In the genomic region with DNA sequence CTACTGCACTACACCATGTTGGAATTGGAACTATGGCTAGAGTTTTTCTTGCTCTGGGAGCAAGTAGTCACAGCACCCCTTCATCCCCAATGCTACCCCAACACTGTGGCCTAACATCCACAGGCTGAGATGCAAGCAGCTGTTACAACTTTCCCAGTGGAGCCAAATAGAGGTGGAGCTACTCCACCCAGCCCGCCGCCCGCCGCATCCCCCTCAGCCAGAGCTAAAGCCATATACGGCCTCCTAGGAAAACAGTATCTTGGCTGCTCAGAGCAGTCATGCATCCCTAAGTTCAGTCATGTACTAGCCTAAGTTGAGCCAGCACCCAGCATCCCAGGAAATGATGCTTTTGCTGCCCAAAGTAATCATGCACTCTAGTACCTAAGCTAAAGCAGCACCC, we compare ENCODE assay signal across 7 cellular contexts. TPM values are rescaled to one million over a fixed set of nuclear protein-coding genes. Genes with fewer than 3 reads are reported as not detected.
"Had no signal": no experiment of that assay in that cellular context is flagged by ENCODE, and none has a peak within 500 bp of the region (broad histone marks: within the 10 kb centered on the region; RNA-seq: fewer than 3 reads in every experiment).

No MANE protein-coding gene starts in this region.

- H3K4me3 Mint-ChIP-seq: GM23338, H9 had no signal

- H3K4me3 ChIP-seq: GM23338, K562 had no signal

- DNase-seq: H9, HCEC 1CT, IMR-90 had no signal

- ATAC-seq: GM23338, K562 had no signal

- H3K27ac Mint-ChIP-seq: GM23338 had no signal

RNA-seq across cellular contexts. Expression of a gene that starts 17.2 kb away (rescaled TPM):
- total RNA-seq: GM23338, H1, H9, HT-29, IMR-90, K562 had no signal
- polyA plus RNA-seq: H1, IMR-90 had no signal
